ENCODE assay signal across 8 cellular contexts in the genomic region with DNA sequence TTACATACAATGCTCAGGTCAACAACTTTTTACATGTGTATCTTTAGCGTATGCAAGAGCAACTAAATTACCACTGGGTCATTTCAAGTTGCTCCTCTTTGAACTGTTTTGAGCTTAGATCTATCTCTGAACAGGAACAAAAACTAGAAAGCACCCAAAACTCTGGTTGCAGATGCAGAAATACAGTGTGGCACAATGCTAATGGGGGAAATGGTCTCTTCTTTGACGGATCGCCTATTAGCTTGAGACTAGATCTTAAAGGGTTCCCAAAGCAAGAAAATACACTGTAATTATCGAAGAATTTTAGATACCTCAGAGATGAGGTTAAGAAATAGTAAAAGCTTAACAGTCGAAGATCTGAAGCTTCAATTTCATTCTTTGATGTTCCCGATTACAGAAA. TPM values are rescaled to one million over a fixed set of nuclear protein-coding genes. Genes with fewer than 3 reads are reported as not detected.
DNase-seq lines count a peak whose midpoint lies in the region; ATAC-seq lines count a peak whose summit lies in the region.

No MANE protein-coding gene starts in this region.

- H3K27ac Mint-ChIP-seq in activated CD4-positive, alpha-beta T cell treated with anti-CD3 and anti-CD28 coated beads for 36 hours: peak overlapping the region; percentile 95
- peak overlapping the region; percentile 86 to 97 for H3K27ac Mint-ChIP-seq in natural killer cell treated with Interleukin-12 subunit alpha and Interleukin-12 subunit beta and Interleukin-15 and Interleukin-18, amount 100 ng/mL, for 72 hours

- no peaks in the 10 kb centered on the region for H3K27me3 Mint-ChIP-seq in activated CD4-positive, alpha-beta T cell treated with anti-CD3 and anti-CD28 coated beads for 36 hours
- no peaks in the 10 kb centered on the region for H3K27me3 Mint-ChIP-seq in natural killer cell treated with Interleukin-12 subunit alpha and Interleukin-12 subunit beta and Interleukin-15 and Interleukin-18, amount 100 ng/mL, for 72 hours

- peak overlapping the region; percentile 39 for H3K27ac ChIP-seq in duodenal mucosa (ENCODE audit: low read depth, low read length)

- H3K4me1 ChIP-seq in NT2/D1 (ENCODE audit: insufficient read depth, insufficient read length) (peaks cover 6% of the 10 kb centered on the region), duodenal mucosa (ENCODE audit: control insufficient read depth in 1 of 2, insufficient read depth in 2 of 2, low read length in 2 of 2) (peaks cover 57 to 69% of the 10 kb centered on the region in 2 donors)

- peak overlapping the region; percentile 95 for H3K4me3 Mint-ChIP-seq in activated CD4-positive, alpha-beta T cell treated with anti-CD3 and anti-CD28 coated beads for 36 hours
- peak overlapping the region; percentile 83 for H3K4me3 Mint-ChIP-seq in natural killer cell treated with Interleukin-12 subunit alpha and Interleukin-12 subunit beta and Interleukin-15 and Interleukin-18, amount 100 ng/mL, for 72 hours

- CTCF ChIA-PET in activated CD4-positive, alpha-beta T cell treated with anti-CD3 and anti-CD28 coated beads for 36 hours (lab: Charles Lee): interaction anchor here (0.6 to 5.3 kb wide), 11 partner anchors 8 to 871 kb away, joined by 3 to 29 read pairs (median 6); a partner anchor contains a TSS

- peaks cover 29% of the 10 kb centered on the region for H3K27me3 ChIP-seq in NT2/D1 (ENCODE audit: insufficient read depth, insufficient read length)
- H3K27me3 ChIP-seq in duodenal mucosa (ENCODE audit: control insufficient read depth in 1 of 2, insufficient read depth in 2 of 2, low read length in 2 of 2): no peaks in the 10 kb centered on the region

- H3K36me3 ChIP-seq in NT2/D1 (ENCODE audit: insufficient read depth, insufficient read length, low read length) (peaks cover 7% of the 10 kb centered on the region), duodenal mucosa (ENCODE audit: control insufficient read depth in 1 of 2, insufficient read depth in 2 of 2, low read length in 2 of 2) (peaks cover 0 to 3% of the 10 kb centered on the region in 2 donors)

- ATAC-seq in activated CD4-positive, alpha-beta T cell treated with anti-CD3 and anti-CD28 coated beads for 36 hours: no peak
- ATAC-seq in natural killer cell treated with Interleukin-12 subunit alpha and Interleukin-12 subunit beta and Interleukin-15 and Interleukin-18, amount 100 ng/mL, for 72 hours: no peak
- no peak for ATAC-seq in GM18909 (IDR thresholded peaks at IDR 0.05; ENCODE audit: poor library complexity, unreplicated experiment)

- intact Hi-C loops in activated CD4-positive, alpha-beta T cell treated with anti-CD3 and anti-CD28 coated beads for 36 hours (cut with DNase I, micrococcal nuclease): loop anchor here (2.0 to 5.0 kb wide), 8 partner anchors 45 to 960 kb away; a partner anchor contains a TSS

- POLR2A ChIA-PET in activated CD4-positive, alpha-beta T cell treated with anti-CD3 and anti-CD28 coated beads for 36 hours (lab: Charles Lee): interaction anchor here (0.6 to 1.0 kb wide), 4 partner anchors 126 to 773 kb away, joined by 3 to 16 read pairs (median 3); no protein-coding TSS in a partner anchor

- H3K9ac ChIP-seq in NT2/D1 (ENCODE audit: insufficient read length, low read depth) (peak overlapping the region; percentile 94), duodenal mucosa (ENCODE audit: low read depth in 1 of 2, low read length in 2 of 2) (peak overlapping the region; percentile 88 to 94)

- DNase-seq in activated CD4-positive, alpha-beta T cell treated with anti-CD3 and anti-CD28 coated beads for 36 hours: no peak
- DNase-seq in activated CD4-positive, alpha-beta T cell treated with anti-CD3 and anti-CD28 coated beads, Interleukin-2, amount 50 U/mL, for 48 hours: no peak
- DNase-seq in NT2/D1 (ENCODE audit: low read depth, low spot score): no peak
- no peak for DNase-seq in natural killer cell treated with Interleukin-12 subunit alpha and Interleukin-12 subunit beta and Interleukin-15 and Interleukin-18, amount 100 ng/mL, for 72 hours (ENCODE audit: low spot score)
- DNase-seq in NCI-H510A (lab: John Stamatoyannopoulos, UW): no peak
- no peak for DNase-seq in GDM1 (lab: John Stamatoyannopoulos, UW)

- H3K4me3 ChIP-seq in NT2/D1 (ENCODE audit: insufficient read length, low read depth) (peak overlapping the region; percentile 82), duodenal mucosa (ENCODE audit: low read depth in 1 of 2, low read length in 2 of 2) (peak overlapping the region; percentile 90)

- H3K9me3 Mint-ChIP-seq in activated CD4-positive, alpha-beta T cell treated with anti-CD3 and anti-CD28 coated beads for 36 hours (ENCODE audit: low read depth): no peaks in the 10 kb centered on the region
- no peaks in the 10 kb centered on the region for H3K9me3 Mint-ChIP-seq in natural killer cell treated with Interleukin-12 subunit alpha and Interleukin-12 subunit beta and Interleukin-15 and Interleukin-18, amount 100 ng/mL, for 72 hours

- H3K9me3 ChIP-seq in NT2/D1 (ENCODE audit: insufficient read depth, low read length) (no peaks in the 10 kb centered on the region), duodenal mucosa (ENCODE audit: control insufficient read depth in 1 of 2, low read length in 2 of 2) (no peaks in the 10 kb centered on the region)

- H3K36me3 Mint-ChIP-seq in activated CD4-positive, alpha-beta T cell treated with anti-CD3 and anti-CD28 coated beads for 36 hours (ENCODE audit: low read depth): peaks cover 19% of the 10 kb centered on the region
- H3K36me3 Mint-ChIP-seq in natural killer cell treated with Interleukin-12 subunit alpha and Interleukin-12 subunit beta and Interleukin-15 and Interleukin-18, amount 100 ng/mL, for 72 hours: no peaks in the 10 kb centered on the region

- H3K4me1 Mint-ChIP-seq in activated CD4-positive, alpha-beta T cell treated with anti-CD3 and anti-CD28 coated beads for 36 hours: peaks cover 67% of the 10 kb centered on the region
- H3K4me1 Mint-ChIP-seq in natural killer cell treated with Interleukin-12 subunit alpha and Interleukin-12 subunit beta and Interleukin-15 and Interleukin-18, amount 100 ng/mL, for 72 hours (ENCODE audit: low read depth in 2 of 2): peaks cover 63 to 84% of the 10 kb centered on the region in 2 donors

RNA-seq across cellular contexts. Expression of a gene that starts 0.9 kb away (rescaled TPM):
- total RNA-seq in activated CD4-positive, alpha-beta T cell treated with anti-CD3 and anti-CD28 coated beads for 36 hours: 100 to 1,000 TPM in 1 of 2 experiments, 10 to 100 TPM in 1; 77.0 to 134 TPM
- total RNA-seq in natural killer cell treated with Interleukin-12 subunit alpha and Interleukin-12 subunit beta and Interleukin-15 and Interleukin-18, amount 100 ng/mL, for 72 hours: 10 to 100 TPM; 47.5 to 56.3 TPM

RNA-seq across cellular contexts. Expression of a gene that starts 41.5 kb away (rescaled TPM):
- total RNA-seq in activated CD4-positive, alpha-beta T cell treated with anti-CD3 and anti-CD28 coated beads for 36 hours: not detected
- total RNA-seq in natural killer cell treated with Interleukin-12 subunit alpha and Interleukin-12 subunit beta and Interleukin-15 and Interleukin-18, amount 100 ng/mL, for 72 hours: not detected
